Comparison of ENCODE assay signal across 1 cellular context in genomic region chr9:125842215-125842614, GRCh38.
TF ChIP-seq lines count a peak whose summit lies in the region.

No MANE protein-coding gene starts in this region.

TF ChIP-seq in SK-N-SH treated with all-trans-retinoic acid at 6 μM for 48 hours, 23 proteins besides CTCF, POLR2A, EP300 and RAD21:
- TF ChIP-seq GLIS3 (CRISPR knock-in tag; IDR thresholded peaks at IDR 0.05) (no peak), ZNF8 (CRISPR knock-in tag; IDR thresholded peaks at IDR 0.05) (no peak), ISL1 (CRISPR knock-in tag; IDR thresholded peaks at IDR 0.05) (no peak), SNAI2 (CRISPR knock-in tag; IDR thresholded peaks at IDR 0.05) (no peak)
